Comparison of ENCODE assay signal across 1 cellular context in genomic region chr17:7885357-7886226, GRCh38.
TF ChIP-seq lines count a peak whose summit lies in the region.

No MANE protein-coding gene starts in this region.

TF ChIP-seq in HEK293, 187 proteins besides CTCF, POLR2A, EP300 and RAD21 (continued from another document and continues in another):
- TF ChIP-seq ZNF510 (tag by site-specific recombination; IDR thresholded peaks at IDR 0.05; ENCODE audit: insufficient replicate concordance) (no peak), ZNF600 (tag by site-specific recombination; IDR thresholded peaks at IDR 0.05) (peak; percentile 29; the same call in 1 of the 2 replicates), ZBTB10 (tag by site-specific recombination; IDR thresholded peaks at IDR 0.05) (peak; percentile 92), KLF9 (tag by site-specific recombination; IDR thresholded peaks at IDR 0.05; ENCODE audit: low read depth) (peak; percentile 91), BCL11B (tag by site-specific recombination; IDR thresholded peaks at IDR 0.05; ENCODE audit: low read depth) (peak; percentile 90), KLF1 (tag by site-specific recombination; IDR thresholded peaks at IDR 0.05) (peak; percentile 55), ZFP37 (tag by site-specific recombination; IDR thresholded peaks at IDR 0.05) (no peak), ZNF26 (tag by site-specific recombination; IDR thresholded peaks at IDR 0.05) (no peak), AEBP2 (tag by site-specific recombination; IDR thresholded peaks at IDR 0.05; ENCODE audit: borderline replicate concordance) (no peak), PBX3 (CRISPR knock-in tag; IDR thresholded peaks at IDR 0.05) (0 out of 2 replicates have a peak, but pooled peaks have one; percentile 71), ZBTB20 (tag by site-specific recombination; IDR thresholded peaks at IDR 0.05) (no peak; the same call in 1 of the 2 replicates), ZNF433 (tag by site-specific recombination; IDR thresholded peaks at IDR 0.05; ENCODE audit: low read depth) (no peak), ZSCAN30 (tag by site-specific recombination; IDR thresholded peaks at IDR 0.05) (no peak), ZNF701 (tag by site-specific recombination; IDR thresholded peaks at IDR 0.05) (no peak), ZNF335 (tag by site-specific recombination; conservative IDR thresholded peaks at IDR 0.05) (peak; percentile 90), ZNF629 (tag by site-specific recombination; IDR thresholded peaks at IDR 0.05) (peak; percentile 47), ZNF426 (tag by site-specific recombination; IDR thresholded peaks at IDR 0.05) (no peak), ZSCAN5A (tag by site-specific recombination; IDR thresholded peaks at IDR 0.05) (0 out of 2 replicates have a peak, but pooled peaks have one; percentile 26), ZNF239 (tag by site-specific recombination; IDR thresholded peaks at IDR 0.05) (no peak), ZNF10 (tag by site-specific recombination; IDR thresholded peaks at IDR 0.05) (no peak), ZNF19 (tag by site-specific recombination; IDR thresholded peaks at IDR 0.05; ENCODE audit: low read depth) (no peak), OSR2 (tag by site-specific recombination; IDR thresholded peaks at IDR 0.05) (no peak), BCL6B (tag by site-specific recombination; IDR thresholded peaks at IDR 0.05) (no peak), ZNF148 (tag by site-specific recombination; IDR thresholded peaks at IDR 0.05; ENCODE audit: borderline replicate concordance) (no peak), ZNF639 (tag by site-specific recombination; IDR thresholded peaks at IDR 0.05) (no peak), ZSCAN4 (tag by site-specific recombination; IDR thresholded peaks at IDR 0.05) (no peak), ZBTB8A (tag by site-specific recombination; IDR thresholded peaks at IDR 0.05) (0 out of 2 replicates have a peak, but pooled peaks have one; percentile 14), IKZF3 (tag by site-specific recombination; IDR thresholded peaks at IDR 0.05) (no peak; the same call in none of the 2 replicates), ZSCAN18 (tag by site-specific recombination; IDR thresholded peaks at IDR 0.05) (no peak), PRDM2 (tag by site-specific recombination; IDR thresholded peaks at IDR 0.05; ENCODE audit: borderline replicate concordance) (no peak), ZNF2 (tag by site-specific recombination; IDR thresholded peaks at IDR 0.05) (no peak), ZNF274 (IDR thresholded peaks at IDR 0.05; ENCODE audit: low read length) (no peak), ZNF274 (tag by site-specific recombination; IDR thresholded peaks at IDR 0.05; ENCODE audit: borderline replicate concordance) (no peak), ZNF184 (tag by site-specific recombination; IDR thresholded peaks at IDR 0.05) (no peak)
